In genomic region chr6:42331019-42331418, GRCh38 we compare ENCODE assay signal across 16 cellular contexts.
"Had no signal": no experiment of that assay in that cellular context is flagged by ENCODE, and none has a peak within 500 bp of the region (broad histone marks: within the 10 kb centered on the region; RNA-seq: fewer than 3 reads in every experiment).

No MANE protein-coding gene starts in this region.

- H3K36me3 ChIP-seq: spleen had no signal

- H3K27me3 ChIP-seq: body of pancreas, hepatocyte, spleen had no signal

- H3K9me3 Mint-ChIP-seq: activated naive CD4-positive, alpha-beta T cell treated with anti-CD3 and anti-CD28 coated beads for 36 hours; activated T-helper 17 cell treated with anti-CD3 and anti-CD28 coated beads, Interleukin-2, amount 50 U/mL, for 72 hours; mesothelial cell of epicardium had no signal

- H3K4me3 ChIP-seq: body of pancreas, hepatocyte, psoas muscle, spleen had no signal

- H3K4me1 ChIP-seq: body of pancreas, psoas muscle had no signal

- H3K27ac Mint-ChIP-seq: activated naive CD4-positive, alpha-beta T cell treated with anti-CD3 and anti-CD28 coated beads for 36 hours; activated T-helper 17 cell treated with anti-CD3 and anti-CD28 coated beads, Interleukin-2, amount 50 U/mL, for 72 hours; mesothelial cell of epicardium had no signal

- H3K4me2 ChIP-seq: hepatocyte had no signal

- H3K4me3 Mint-ChIP-seq: activated naive CD4-positive, alpha-beta T cell treated with anti-CD3 and anti-CD28 coated beads for 36 hours; activated T-helper 17 cell treated with anti-CD3 and anti-CD28 coated beads, Interleukin-2, amount 50 U/mL, for 72 hours; mesothelial cell of epicardium had no signal

- DNase-seq: activated naive CD4-positive, alpha-beta T cell treated with anti-CD3 and anti-CD28 coated beads for 36 hours; body of pancreas; central memory CD4-positive, alpha-beta T cell; kidney glomerular epithelial cell; nucleus accumbens; psoas muscle; spleen; stimulated activated CD4-positive, alpha-beta T cell treated with anti-CD3 and anti-CD28 coated beads, Interleukin-1b, Interleukin-23, amount 100 ng/mL, for 48 hours; stimulated activated naive CD4-positive, alpha-beta T cell; substantia nigra; trophoblast cell had no signal

- H3K27me3 Mint-ChIP-seq: activated T-helper 17 cell treated with anti-CD3 and anti-CD28 coated beads, Interleukin-2, amount 50 U/mL, for 72 hours had no signal

- H3K27ac ChIP-seq: body of pancreas, hepatocyte, psoas muscle, VCaP had no signal

- ATAC-seq: activated T-helper 17 cell treated with anti-CD3 and anti-CD28 coated beads, Interleukin-2, amount 50 U/mL, for 72 hours; body of pancreas; psoas muscle; sciatic nerve had no signal
